In the genomic region with DNA sequence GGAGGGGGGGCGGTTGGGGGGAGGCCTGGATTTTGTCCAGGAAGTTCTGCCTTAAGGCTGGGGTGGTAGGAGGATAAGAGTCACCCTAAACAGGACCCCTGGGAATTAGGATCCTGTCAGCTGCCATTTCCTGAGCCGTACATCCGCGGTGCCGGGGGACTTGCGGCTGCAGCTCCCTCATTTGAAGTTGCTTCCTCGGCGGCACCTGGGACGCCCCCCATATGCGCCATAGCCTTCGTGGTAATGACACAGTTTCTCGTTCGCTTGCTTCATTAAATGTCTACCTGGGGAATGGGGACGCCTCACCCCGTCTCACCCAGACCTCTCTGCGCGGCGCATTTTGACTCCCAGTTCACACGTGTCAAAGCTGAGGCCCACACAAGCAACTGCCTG, we compare ENCODE assay signal across 1 cellular context.
TF ChIP-seq lines count a peak whose summit lies in the region.

No MANE protein-coding gene starts in this region.

TF ChIP-seq in SK-N-SH, 30 proteins besides CTCF, POLR2A, EP300 and RAD21:
- no peak for TF ChIP-seq PBX3 (IDR thresholded peaks at IDR 0.05)
- TF ChIP-seq RXRA (IDR thresholded peaks at IDR 0.05; ENCODE audit: borderline replicate concordance, low read depth), result no peak
- no peak for TF ChIP-seq TCF12 (IDR thresholded peaks at IDR 0.05)
- TF ChIP-seq POLR2AphosphoS5 (IDR thresholded peaks at IDR 0.05; ENCODE audit: low read depth, low read length), result no peak
- TF ChIP-seq SIN3A (IDR thresholded peaks at IDR 0.05; ENCODE audit: borderline replicate concordance, low read depth, low read length), result no peak
